Comparison of ENCODE assay signal across 29 cellular contexts in the genomic region with DNA sequence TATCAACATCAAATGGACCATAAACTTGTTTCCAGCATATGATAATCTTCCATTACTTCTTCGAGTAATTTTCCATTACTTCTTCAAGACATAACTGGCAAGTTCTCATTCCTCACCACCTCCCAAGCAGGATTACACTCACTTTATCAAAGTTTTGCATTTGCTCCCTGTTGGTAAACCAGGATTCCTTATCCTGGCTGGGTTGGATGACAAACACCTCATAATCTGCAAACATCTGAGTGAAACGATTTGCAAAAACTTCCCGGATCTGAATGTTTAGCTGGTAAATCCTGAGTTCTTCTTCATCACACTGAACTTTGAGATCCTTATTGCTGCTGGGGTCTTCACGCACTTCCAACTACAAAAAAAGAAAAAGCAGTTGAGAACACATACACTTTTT.
"Had no signal": no experiment of that assay in that cellular context is flagged by ENCODE, and none has a peak within 500 bp of the region (broad histone marks: within the 10 kb centered on the region; RNA-seq: fewer than 3 reads in every experiment).

No MANE protein-coding gene starts in this region.

- DNase-seq: activated CD4-positive, alpha-beta T cell treated with anti-CD3 and anti-CD28 coated beads for 36 hours; activated CD4-positive, alpha-beta T cell treated with anti-CD3 and anti-CD28 coated beads, Interleukin-2, amount 10 ng/mL, durations not matched to agents 7 days and 5 days; activated CD4-positive, alpha-beta T cell treated with anti-CD3 and anti-CD28 coated beads, Interleukin-2, amount 50 U/mL, for 48 hours; activated CD8-positive, alpha-beta T cell treated with anti-CD3 and anti-CD28 coated beads, Interleukin-2, amount 10 ng/mL, durations not matched to agents 7 days and 5 days; activated gamma-delta T cell; activated naive CD4-positive, alpha-beta T cell treated with Interleukin-2 at 50 U/mL for 16 hours; activated naive CD8-positive, alpha-beta T cell treated with anti-CD3 and anti-CD28 coated beads, Interleukin-2, amount 50 U/mL, for 24 hours; activated T-cell treated with anti-CD3 and anti-CD28 coated beads, Interleukin-2, amount 50 U/mL, for 24 hours; anterior cingulate cortex; caudate nucleus; NCI-H1105; NCI-H1417 treated with DMSO at 0.1 percent for 48 hours; NCI-H187 treated with DMSO at 0.1 percent for 48 hours; NCI-H2081; NCI-H2171 treated with DMSO at 0.1 percent for 48 hours; NCI-H2227 treated with DMSO at 0.1 percent for 48 hours; NCI-H446; NCI-H524; NCI-H69; NCI-H82; SHP77 treated with DMSO at 0.1 percent for 48 hours; SK-N-SH had no signal

- H3K9me3 ChIP-seq: SJSA1, SK-N-SH had no signal

- H3K4me1 ChIP-seq: SJSA1 had no signal

- H3K4me1 Mint-ChIP-seq: activated naive CD8-positive, alpha-beta T cell treated with anti-CD3 and anti-CD28 coated beads, Interleukin-2, amount 50 U/mL, for 24 hours; brain had no signal

- H3K27ac Mint-ChIP-seq: activated CD4-positive, alpha-beta T cell treated with anti-CD3 and anti-CD28 coated beads for 36 hours; activated CD4-positive, alpha-beta T cell treated with anti-CD3 and anti-CD28 coated beads, Interleukin-2, amount 10 ng/mL, durations not matched to agents 7 days and 5 days; activated CD8-positive, alpha-beta T cell treated with anti-CD3 and anti-CD28 coated beads, Interleukin-2, amount 10 ng/mL, durations not matched to agents 7 days and 5 days; activated naive CD8-positive, alpha-beta T cell; activated naive CD8-positive, alpha-beta T cell treated with anti-CD3 and anti-CD28 coated beads, Interleukin-2, amount 50 U/mL, for 24 hours; activated T-cell treated with anti-CD3 and anti-CD28 coated beads, Interleukin-2, amount 50 U/mL, for 24 hours; activated T-helper 2 cell treated with anti-CD3 and anti-CD28 coated beads, Interferon-gamma antibody, Interleukin-2, Interleukin-4, amounts not matched to agents 10 μg/mL and 5 μg/mL and 100 μg/mL, durations not matched to agents 14 hours and 24 hours and 36 hours; brain; T-helper 1 cell treated with Interleukin-12 subunit alpha and Interleukin-12 subunit beta and Interleukin-4 antibody, amounts not matched to agents 30 μg/mL and 1 μg/mL, for 36 hours; T-helper 2 cell treated with Interferon-gamma antibody and Interleukin-4, amounts not matched to agents 5 μg/mL and 100 μg/mL, for 36 hours had no signal

- H3K9ac ChIP-seq: KMS-11, SK-N-SH had no signal

- H3K27ac ChIP-seq: KMS-11, SJSA1 had no signal

- H3K27me3 ChIP-seq: SJSA1 had no signal

- H3K4me3 ChIP-seq: SJSA1 had no signal

- H3K27me3 Mint-ChIP-seq: activated CD4-positive, alpha-beta T cell treated with anti-CD3 and anti-CD28 coated beads for 36 hours; activated CD4-positive, alpha-beta T cell treated with anti-CD3 and anti-CD28 coated beads, Interleukin-2, amount 10 ng/mL, durations not matched to agents 7 days and 5 days; activated naive CD8-positive, alpha-beta T cell; activated naive CD8-positive, alpha-beta T cell treated with anti-CD3 and anti-CD28 coated beads, Interleukin-2, amount 50 U/mL, for 24 hours; activated T-cell treated with anti-CD3 and anti-CD28 coated beads, Interleukin-2, amount 50 U/mL, for 24 hours had no signal

- H3K9me3 Mint-ChIP-seq: activated naive CD8-positive, alpha-beta T cell treated with anti-CD3 and anti-CD28 coated beads, Interleukin-2, amount 50 U/mL, for 24 hours; activated T-cell treated with anti-CD3 and anti-CD28 coated beads, Interleukin-2, amount 50 U/mL, for 24 hours; activated T-helper 2 cell treated with anti-CD3 and anti-CD28 coated beads, Interferon-gamma antibody, Interleukin-2, Interleukin-4, amounts not matched to agents 10 μg/mL and 5 μg/mL and 100 μg/mL, durations not matched to agents 14 hours and 24 hours and 36 hours; brain; T-helper 1 cell treated with Interleukin-12 subunit alpha and Interleukin-12 subunit beta and Interleukin-4 antibody, amounts not matched to agents 30 μg/mL and 1 μg/mL, for 36 hours; T-helper 2 cell treated with Interferon-gamma antibody and Interleukin-4, amounts not matched to agents 5 μg/mL and 100 μg/mL, for 36 hours had no signal

- H3K4me3 Mint-ChIP-seq: activated CD4-positive, alpha-beta T cell treated with anti-CD3 and anti-CD28 coated beads for 36 hours; activated CD4-positive, alpha-beta T cell treated with anti-CD3 and anti-CD28 coated beads, Interleukin-2, amount 10 ng/mL, durations not matched to agents 7 days and 5 days; activated CD8-positive, alpha-beta T cell treated with anti-CD3 and anti-CD28 coated beads, Interleukin-2, amount 10 ng/mL, durations not matched to agents 7 days and 5 days; activated naive CD8-positive, alpha-beta T cell; activated naive CD8-positive, alpha-beta T cell treated with anti-CD3 and anti-CD28 coated beads, Interleukin-2, amount 50 U/mL, for 24 hours; activated T-cell treated with anti-CD3 and anti-CD28 coated beads, Interleukin-2, amount 50 U/mL, for 24 hours; brain; T-helper 1 cell treated with Interleukin-12 subunit alpha and Interleukin-12 subunit beta and Interleukin-4 antibody, amounts not matched to agents 30 μg/mL and 1 μg/mL, for 36 hours; T-helper 2 cell treated with Interferon-gamma antibody and Interleukin-4, amounts not matched to agents 5 μg/mL and 100 μg/mL, for 36 hours had no signal
